19 cellular contexts compared by ENCODE assay signal in the genomic region with DNA sequence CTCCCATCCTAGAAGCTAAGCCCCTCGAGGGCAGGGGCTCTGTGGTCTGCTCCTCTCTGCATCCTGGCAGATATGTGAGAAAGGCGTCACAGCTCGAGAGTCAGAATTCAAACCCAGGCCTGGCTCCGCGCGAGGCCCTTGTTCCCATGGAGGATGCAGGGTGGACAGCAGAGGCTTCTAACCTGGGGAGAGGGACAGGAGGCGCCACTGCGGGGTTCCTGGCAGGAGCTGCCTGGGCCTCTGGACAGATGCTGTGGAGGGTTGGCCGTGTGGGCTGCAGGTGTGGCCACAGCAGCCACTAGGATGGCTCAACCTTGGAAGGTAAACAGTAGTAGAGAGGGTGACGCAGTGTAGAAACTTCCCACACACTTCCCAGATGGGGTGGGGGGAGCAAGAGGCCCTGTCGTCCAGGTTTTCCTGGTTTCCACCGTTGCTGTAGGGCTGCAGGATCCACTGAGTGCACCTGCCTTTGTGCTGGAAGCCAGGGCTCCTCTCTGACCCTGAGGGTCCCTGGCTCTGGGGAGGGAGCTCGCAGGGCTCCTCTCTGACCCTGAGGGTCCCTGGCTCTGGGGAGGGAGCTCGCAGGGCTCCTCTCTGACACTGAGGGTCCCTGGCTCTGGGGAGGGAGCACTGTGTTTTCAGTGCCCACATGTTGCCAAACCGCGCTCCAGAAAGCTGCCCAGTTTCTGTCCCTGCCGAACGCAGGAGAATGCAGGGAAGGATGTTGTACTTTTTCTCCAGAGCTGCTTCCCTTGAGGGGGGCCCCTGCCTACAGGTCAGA. TPM values are rescaled to one million over a fixed set of nuclear protein-coding genes. Genes with fewer than 3 reads are reported as not detected.
DNase-seq lines count a peak whose midpoint lies in the region; ATAC-seq, FAIRE-seq and TF ChIP-seq lines count a peak whose summit lies in the region.
"Had no signal": no experiment of that assay in that cellular context is flagged by ENCODE, and none has a peak within 500 bp of the region (broad histone marks: within the 10 kb centered on the region; RNA-seq: fewer than 3 reads in every experiment).

No MANE protein-coding gene starts in this region.

- H3K4me1 ChIP-seq in kidney (ENCODE audit: control insufficient read depth in 1 of 2, insufficient read depth in 1 of 2, low read depth in 1 of 2, low read length in 2 of 2) = peaks cover 0 to 7% of the 10 kb centered on the region in 2 donors
- H3K4me1 ChIP-seq in skeletal muscle tissue (ENCODE audit: control insufficient read depth in 3 of 3, insufficient read depth in 3 of 3, low read length in 3 of 3) = peaks cover 42 to 93% (median 86%) of the 10 kb centered on the region in 3 donors
- H3K4me1 ChIP-seq: HAP-1, right lobe of liver had no signal

- H3K36me3 Mint-ChIP-seq in activated naive CD4-positive, alpha-beta T cell treated with anti-CD3 and anti-CD28 coated beads, Interleukin-2, amount 10 ng/mL, durations not matched to agents 7 days and 5 days = peaks cover 63% of the 10 kb centered on the region
- H3K36me3 Mint-ChIP-seq in activated naive CD8-positive, alpha-beta T cell = no peaks in the 10 kb centered on the region

- ATAC-seq in HG03354 (IDR thresholded peaks at IDR 0.05; ENCODE audit: poor library complexity, severe bottlenecking, unreplicated experiment) = no peak
- ATAC-seq: right lobe of liver had no signal

- H3K27me3 Mint-ChIP-seq in activated naive CD4-positive, alpha-beta T cell treated with anti-CD3 and anti-CD28 coated beads, Interleukin-2, amount 10 ng/mL, durations not matched to agents 7 days and 5 days = no peaks in the 10 kb centered on the region
- no peaks in the 10 kb centered on the region for H3K27me3 Mint-ChIP-seq in activated naive CD8-positive, alpha-beta T cell

- DNase-seq in activated naive CD4-positive, alpha-beta T cell treated with anti-CD3 and anti-CD28 coated beads, Interleukin-2, amount 10 ng/mL, durations not matched to agents 7 days and 5 days = no peak
- no peak for DNase-seq in activated naive CD4-positive, alpha-beta T cell (lab: John Stamatoyannopoulos, UW)
- DNase-seq in kidney (peak; percentile 62), NCI-H510A (lab: John Stamatoyannopoulos, UW) (no peak), C1 segment of cervical spinal cord (lab: John Stamatoyannopoulos, UW) (no peak)
- DNase-seq: activated CD4-positive, alpha-beta T cell treated with anti-CD3 and anti-CD28 coated beads, Interleukin-2, amount 50 U/mL, for 4 hours; activated effector memory CD4-positive, alpha-beta T cell treated with anti-CD3 and anti-CD28 coated beads, Interleukin-2, amount 50 U/mL, for 16 hours; MV-4-11; NCI-H2171; NCI-H524 treated with DMSO at 0.1 percent for 48 hours; Peyer's patch; WERI-Rb-1 had no signal

- no peak for FAIRE-seq in kidney (lab: Jason Lieb, UNC)

- no peak overlapping the region for H3K4me3 ChIP-seq in kidney (ENCODE audit: low read length in 2 of 2)
- no peak overlapping the region for H3K4me3 ChIP-seq in skeletal muscle tissue (ENCODE audit: low read length in 3 of 3)
- H3K4me3 ChIP-seq: ascending aorta, HAP-1, Peyer's patch, right lobe of liver had no signal

- H3K9me3 ChIP-seq in kidney (ENCODE audit: control insufficient read depth in 1 of 2, low read length in 2 of 2) (no peaks in the 10 kb centered on the region), skeletal muscle tissue (ENCODE audit: control insufficient read depth in 3 of 3, low read length in 3 of 3) (no peaks in the 10 kb centered on the region)
- H3K9me3 ChIP-seq: ascending aorta, HAP-1, Peyer's patch, right lobe of liver had no signal

- peaks cover 39% of the 10 kb centered on the region for H3K4me1 Mint-ChIP-seq in activated naive CD4-positive, alpha-beta T cell treated with anti-CD3 and anti-CD28 coated beads, Interleukin-2, amount 10 ng/mL, durations not matched to agents 7 days and 5 days
- H3K4me1 Mint-ChIP-seq in activated naive CD8-positive, alpha-beta T cell (ENCODE audit: low read depth) = peaks cover 42% of the 10 kb centered on the region

- no peaks in the 10 kb centered on the region for H3K9me3 Mint-ChIP-seq in activated naive CD4-positive, alpha-beta T cell treated with anti-CD3 and anti-CD28 coated beads, Interleukin-2, amount 10 ng/mL, durations not matched to agents 7 days and 5 days
- no peaks in the 10 kb centered on the region for H3K9me3 Mint-ChIP-seq in activated naive CD8-positive, alpha-beta T cell (ENCODE audit: low read depth)

- H3K36me3 ChIP-seq in kidney (ENCODE audit: control insufficient read depth in 1 of 2, insufficient read depth in 2 of 2, low read length in 2 of 2) = peaks cover 0 to 15% of the 10 kb centered on the region in 2 donors
- H3K36me3 ChIP-seq in skeletal muscle tissue (ENCODE audit: control insufficient read depth in 3 of 3, insufficient read depth in 3 of 3, low read length in 3 of 3) = peaks cover 56 to 66% (median 60%) of the 10 kb centered on the region in 3 donors

- H3K27me3 ChIP-seq in skeletal muscle tissue (ENCODE audit: control insufficient read depth in 3 of 3, insufficient read depth in 3 of 3, low read length in 3 of 3) = no peaks in the 10 kb centered on the region
- H3K27me3 ChIP-seq: ascending aorta, Peyer's patch, right lobe of liver had no signal

- H3K27ac Mint-ChIP-seq in activated naive CD4-positive, alpha-beta T cell treated with anti-CD3 and anti-CD28 coated beads, Interleukin-2, amount 10 ng/mL, durations not matched to agents 7 days and 5 days = peak overlapping the region; percentile 60
- H3K27ac Mint-ChIP-seq in activated naive CD8-positive, alpha-beta T cell = peak overlapping the region; percentile 34

- intact Hi-C loops in kidney (cut with DNase I) = no loop called here

- CTCF ChIA-PET in activated naive CD4-positive, alpha-beta T cell treated with anti-CD3 and anti-CD28 coated beads, Interleukin-2, amount 10 ng/mL, durations not matched to agents 7 days and 5 days (lab: Charles Lee) = interaction anchor here (0.9 kb wide), 1 partner anchor 13 kb away, joined by 3 read pairs; no protein-coding TSS in a partner anchor

- no peak for TF ChIP-seq CTCF in kidney (IDR thresholded peaks at IDR 0.05; ENCODE audit: borderline replicate concordance, extremely low read depth, insufficient read depth)

- H3K9ac ChIP-seq in kidney (ENCODE audit: low read length in 2 of 2) = no peak overlapping the region
- H3K9ac ChIP-seq in skeletal muscle tissue (ENCODE audit: low read depth in 1 of 3, low read length in 3 of 3) = peak overlapping the region in 2 of 3 donors; percentile 33 to 54
- H3K9ac ChIP-seq: KMS-11 had no signal

- H3K4me3 Mint-ChIP-seq in activated naive CD4-positive, alpha-beta T cell treated with anti-CD3 and anti-CD28 coated beads, Interleukin-2, amount 10 ng/mL, durations not matched to agents 7 days and 5 days = no peak overlapping the region
- H3K4me3 Mint-ChIP-seq in activated naive CD8-positive, alpha-beta T cell = peak overlapping the region; percentile 10

- no peak overlapping the region for H3K27ac ChIP-seq in kidney (ENCODE audit: low read depth in 2 of 2, low read length in 2 of 2)
- no peak overlapping the region for H3K27ac ChIP-seq in skeletal muscle tissue (ENCODE audit: low read depth, low read length)
- H3K27ac ChIP-seq: ascending aorta, KMS-11, Peyer's patch, right lobe of liver, WERI-Rb-1 had no signal

RNA-seq across cellular contexts. Expression of a gene that starts 14.2 kb away (rescaled TPM):
- total RNA-seq in kidney (16.8 TPM), skeletal muscle tissue (60.0 TPM)
- polyA plus RNA-seq in kidney (ENCODE audit: insufficient read depth, low read depth, low replicate concordance) = 18.0 TPM

RNA-seq across cellular contexts. Expression of a gene that starts 54.4 kb away (rescaled TPM):
- 19.5 TPM for total RNA-seq in kidney
- 26.3 TPM for polyA plus RNA-seq in kidney (ENCODE audit: insufficient read depth, low read depth, low replicate concordance)
- total RNA-seq in skeletal muscle tissue = 18.3 TPM

Comparison
In these comparisons a context has a peak if more than half of its experiments do, and no peak if none do; other contexts are left out.
1. H3K9ac ChIP-seq: peak in skeletal muscle tissue (2 of 3); none in kidney (0 of 2).